ENCODE assay signal across 24 cellular contexts in genomic region chr6:56093776-56094175, GRCh38.
"Had no signal": no experiment of that assay in that cellular context is flagged by ENCODE, and none has a peak within 500 bp of the region (broad histone marks: within the 10 kb centered on the region; RNA-seq: fewer than 3 reads in every experiment).

No MANE protein-coding gene starts in this region.

- FAIRE-seq: endothelial cell of umbilical vein had no signal

- H3K4me3 Mint-ChIP-seq: endodermal cell; naive thymus-derived CD4-positive, alpha-beta T cell; nephron progenitor cell; stimulated activated naive B cell treated with anti-CD40 and anti-IgM and Interleukin-4, amounts not matched to agents 10 μg/mL and 1 μg/mL and 100 μg/mL, for 72 hours; stimulated activated naive CD8-positive, alpha-beta T cell treated with anti-CD3 and anti-CD28 coated beads, Interleukin-15, amount 100 ng/mL, for 72 hours had no signal

- ATAC-seq: gastroesophageal sphincter; left lobe of liver; naive thymus-derived CD4-positive, alpha-beta T cell; stimulated activated naive B cell treated with anti-CD40 and anti-IgM and Interleukin-4, amounts not matched to agents 10 μg/mL and 1 μg/mL and 100 μg/mL, for 72 hours; stimulated activated naive CD8-positive, alpha-beta T cell treated with anti-CD3 and anti-CD28 coated beads, Interleukin-15, amount 100 ng/mL, for 72 hours; upper lobe of right lung had no signal

- H3K4me3 ChIP-seq: gastroesophageal sphincter, right atrium auricular region, sigmoid colon, skin epidermis, testis, tibial nerve, upper lobe of right lung, vagina had no signal

- DNase-seq: effector CD4-positive, alpha-beta T cell; endodermal cell; erythroblast; foreskin fibroblast; glutamatergic neuron; islet precursor cell; mammary epithelial cell; naive thymus-derived CD4-positive, alpha-beta T cell; nephron progenitor cell; posterior cingulate gyrus; sigmoid colon; stimulated activated CD4-positive, alpha-beta T cell treated with anti-CD3 and anti-CD28 coated beads, Interleukin-2, amount 100 ng/mL, for 24 hours; stimulated activated CD4-positive, alpha-beta T cell treated with anti-CD3 and anti-CD28 coated beads, Interleukin-4, amount 100 ng/mL, for 4 hours; stimulated activated naive B cell treated with anti-CD40 and anti-IgM and Interleukin-4, amounts not matched to agents 10 μg/mL and 1 μg/mL and 100 μg/mL, for 72 hours; stimulated activated naive CD8-positive, alpha-beta T cell treated with anti-CD3 and anti-CD28 coated beads, Interleukin-15, amount 100 ng/mL, for 72 hours; testis; upper lobe of right lung had no signal

- H3K27me3 Mint-ChIP-seq: naive thymus-derived CD4-positive, alpha-beta T cell; stimulated activated naive B cell treated with anti-CD40 and anti-IgM and Interleukin-4, amounts not matched to agents 10 μg/mL and 1 μg/mL and 100 μg/mL, for 72 hours; stimulated activated naive CD8-positive, alpha-beta T cell treated with anti-CD3 and anti-CD28 coated beads, Interleukin-15, amount 100 ng/mL, for 72 hours had no signal

- H3K36me3 Mint-ChIP-seq: naive thymus-derived CD4-positive, alpha-beta T cell; stimulated activated naive B cell treated with anti-CD40 and anti-IgM and Interleukin-4, amounts not matched to agents 10 μg/mL and 1 μg/mL and 100 μg/mL, for 72 hours had no signal

- H3K4me1 Mint-ChIP-seq: endodermal cell; naive thymus-derived CD4-positive, alpha-beta T cell; nephron progenitor cell; stimulated activated naive B cell treated with anti-CD40 and anti-IgM and Interleukin-4, amounts not matched to agents 10 μg/mL and 1 μg/mL and 100 μg/mL, for 72 hours; stimulated activated naive CD8-positive, alpha-beta T cell treated with anti-CD3 and anti-CD28 coated beads, Interleukin-15, amount 100 ng/mL, for 72 hours had no signal

- H3K27ac Mint-ChIP-seq: endodermal cell; naive thymus-derived CD4-positive, alpha-beta T cell; nephron progenitor cell; stimulated activated naive B cell treated with anti-CD40 and anti-IgM and Interleukin-4, amounts not matched to agents 10 μg/mL and 1 μg/mL and 100 μg/mL, for 72 hours; stimulated activated naive CD8-positive, alpha-beta T cell treated with anti-CD3 and anti-CD28 coated beads, Interleukin-15, amount 100 ng/mL, for 72 hours had no signal
